In genomic region chr5:40914835-40915234, GRCh38 we compare ENCODE assay signal across 17 cellular contexts. TPM values are rescaled to one million over a fixed set of nuclear protein-coding genes. Genes with fewer than 3 reads are reported as not detected.
DNase-seq lines count a peak whose midpoint lies in the region; TF ChIP-seq lines count a peak whose summit lies in the region.
"Had no signal": no experiment of that assay in that cellular context is flagged by ENCODE, and none has a peak within 500 bp of the region (broad histone marks: within the 10 kb centered on the region; RNA-seq: fewer than 3 reads in every experiment).

No MANE protein-coding gene starts in this region.

- H3K27me3 Mint-ChIP-seq in neural progenitor cell (ENCODE audit: insufficient read depth, low read depth): no peaks in the 10 kb centered on the region
- H3K27me3 Mint-ChIP-seq in endodermal cell (ENCODE audit: insufficient read depth): peaks cover 4% of the 10 kb centered on the region

- H3K79me2 ChIP-seq in neural progenitor cell (ENCODE audit: low read depth): no peaks in the 10 kb centered on the region

- TF ChIP-seq CTCF in fibroblast of villous mesenchyme (IDR thresholded peaks at IDR 0.05; ENCODE audit: insufficient read depth, low read depth, low read length): no peak
- TF ChIP-seq CTCF in neural progenitor cell (IDR thresholded peaks at IDR 0.05): no peak
- no peak for TF ChIP-seq CTCF in endodermal cell (conservative IDR thresholded peaks at IDR 0.05)
- TF ChIP-seq CTCF in GM20000 (IDR thresholded peaks at IDR 0.05; ENCODE audit: extremely low read depth, missing control alignments): no peak

- H3K9me3 ChIP-seq in neural progenitor cell (ENCODE audit: low read depth) (no peaks in the 10 kb centered on the region), endodermal cell (ENCODE audit: control insufficient read depth, low read length) (no peaks in the 10 kb centered on the region)
- H3K9me3 ChIP-seq: HAP-1, mucosa of descending colon had no signal

- H3F3A ChIP-seq in neural progenitor cell (ENCODE audit: low read depth): no peaks in the 10 kb centered on the region

- 70 to 71% methylated on average over 7 of the region's 7 CpGs for WGBS in endodermal cell (ENCODE audit: insufficient coverage in 1 of 2, insufficient read length in 1 of 2), 2 experiments

- H3K27ac Mint-ChIP-seq in neural progenitor cell (no peak overlapping the region), endodermal cell (no peak overlapping the region)
- H3K27ac Mint-ChIP-seq: activated CD8-positive, alpha-beta T cell treated with anti-CD3 and anti-CD28 coated beads for 36 hours; activated naive CD4-positive, alpha-beta T cell treated with anti-CD3 and anti-CD28 coated beads, Interleukin-2, amount 50 U/mL, for 72 hours had no signal

- DNase-seq in AG20443 (ENCODE audit: low spot score): peak; percentile 9
- DNase-seq in T1000 (lab: John Stamatoyannopoulos, UW): peak; percentile 40
- peak; percentile 22 for DNase-seq in fibroblast of villous mesenchyme (ENCODE audit: low read depth)
- DNase-seq in neural progenitor cell (ENCODE audit: low spot score): no peak
- DNase-seq in NCI-H526 treated with DMSO at 0.1 percent for 48 hours (lab: John Stamatoyannopoulos, UW): no peak
- DNase-seq in endodermal cell: no peak
- no peak for DNase-seq in GM20000 (ENCODE audit: low spot score)
- no peak for DNase-seq in NCI-H69 (lab: John Stamatoyannopoulos, UW)
- DNase-seq: activated CD8-positive, alpha-beta T cell treated with anti-CD3 and anti-CD28 coated beads for 36 hours; DMS153; hippocampal formation; mucosa of descending colon; NCI-H187; NK-92 treated with Interleukin-12 subunit alpha and Interleukin-12 subunit beta, amount 100 ng/mL, for 24 hours had no signal

- no peaks in the 10 kb centered on the region for H4K20me1 ChIP-seq in neural progenitor cell (ENCODE audit: low read depth)

- H3K4me2 ChIP-seq in neural progenitor cell: no peak overlapping the region

- peaks cover 8% of the 10 kb centered on the region for H3K9me3 Mint-ChIP-seq in neural progenitor cell
- H3K9me3 Mint-ChIP-seq in endodermal cell: peaks cover 3% of the 10 kb centered on the region
- H3K9me3 Mint-ChIP-seq: activated CD8-positive, alpha-beta T cell treated with anti-CD3 and anti-CD28 coated beads for 36 hours; activated naive CD4-positive, alpha-beta T cell treated with anti-CD3 and anti-CD28 coated beads, Interleukin-2, amount 50 U/mL, for 72 hours had no signal

- H3K4me1 ChIP-seq in neural progenitor cell (peaks cover 16% of the 10 kb centered on the region), endodermal cell (ENCODE audit: control insufficient read depth, insufficient read depth, low read length) (peaks cover 2% of the 10 kb centered on the region)
- H3K4me1 ChIP-seq: HAP-1 had no signal

- H3K27me3 ChIP-seq in neural progenitor cell: no peaks in the 10 kb centered on the region
- H3K27me3 ChIP-seq in endodermal cell (ENCODE audit: control insufficient read depth, insufficient read depth, low read length, poor library complexity, severe bottlenecking): no peaks in the 10 kb centered on the region

- H3K4me3 ChIP-seq in fibroblast of villous mesenchyme (ENCODE audit: low read depth, low read length) (no peak overlapping the region), neural progenitor cell (no peak overlapping the region), endodermal cell (ENCODE audit: low read length) (no peak overlapping the region)
- H3K4me3 ChIP-seq: GM12878, HAP-1, mucosa of descending colon had no signal

- no peaks in the 10 kb centered on the region for H3K36me3 Mint-ChIP-seq in neural progenitor cell
- no peaks in the 10 kb centered on the region for H3K36me3 Mint-ChIP-seq in endodermal cell (ENCODE audit: low read depth)
- H3K36me3 Mint-ChIP-seq: activated naive CD4-positive, alpha-beta T cell treated with anti-CD3 and anti-CD28 coated beads, Interleukin-2, amount 50 U/mL, for 72 hours had no signal

- H3K4me3 Mint-ChIP-seq in neural progenitor cell (no peak overlapping the region), endodermal cell (no peak overlapping the region)
- H3K4me3 Mint-ChIP-seq: activated CD8-positive, alpha-beta T cell treated with anti-CD3 and anti-CD28 coated beads for 36 hours had no signal

- H3K27ac ChIP-seq in neural progenitor cell (no peak overlapping the region), endodermal cell (ENCODE audit: low read depth, low read length) (no peak overlapping the region)

- H3K4me1 Mint-ChIP-seq in neural progenitor cell (peaks cover 12% of the 10 kb centered on the region), endodermal cell (peaks cover 22% of the 10 kb centered on the region)

- no peaks in the 10 kb centered on the region for H3K36me3 ChIP-seq in neural progenitor cell
- no peaks in the 10 kb centered on the region for H3K36me3 ChIP-seq in endodermal cell (ENCODE audit: control insufficient read depth, insufficient read depth, low read length)
- H3K36me3 ChIP-seq: HAP-1 had no signal

- peak overlapping the region; percentile 84 for H2AFZ ChIP-seq in neural progenitor cell (replicated peaks)

- H3K9ac ChIP-seq in neural progenitor cell (no peak overlapping the region), endodermal cell (ENCODE audit: extremely low read depth, low read length, poor library complexity, severe bottlenecking) (no peak overlapping the region)

RNA-seq across cellular contexts. Expression of gene C7, which starts 5.5 kb away (rescaled TPM):
- total RNA-seq in fibroblast of villous mesenchyme (under 0.01 TPM in 1 of 2 replicates, not detected in the other), neural progenitor cell (ENCODE audit: low replicate concordance) (not detected in 2 replicates), endodermal cell (1 to 10 TPM in 1 of 2 donors, under 1 TPM in 1; 0.88 to 2.7 TPM)
- polyA plus RNA-seq in endodermal cell (2013, experiment 1 of 2): 0.96 TPM
- polyA plus RNA-seq in endodermal cell (2013, experiment 2 of 2): 0.70 TPM
- total RNA-seq: activated CD8-positive, alpha-beta T cell treated with anti-CD3 and anti-CD28 coated beads for 36 hours; activated naive CD4-positive, alpha-beta T cell treated with anti-CD3 and anti-CD28 coated beads, Interleukin-2, amount 50 U/mL, for 72 hours had no signal
- polyA plus RNA-seq: GM12878 had no signal

Comparison
In these comparisons a context has a peak if more than half of its experiments do, and no peak if none do; other contexts are left out.
1. DNase-seq: peak in AG20443 (single experiment), T1000 (single experiment) and fibroblast of villous mesenchyme (single experiment); none in neural progenitor cell (single experiment), NCI-H526 treated with DMSO at 0.1 percent for 48 hours (single experiment), endodermal cell (single experiment), GM20000 (single experiment) and NCI-H69 (single experiment).